ENCODE assay signal across 16 cellular contexts in the genomic region with DNA sequence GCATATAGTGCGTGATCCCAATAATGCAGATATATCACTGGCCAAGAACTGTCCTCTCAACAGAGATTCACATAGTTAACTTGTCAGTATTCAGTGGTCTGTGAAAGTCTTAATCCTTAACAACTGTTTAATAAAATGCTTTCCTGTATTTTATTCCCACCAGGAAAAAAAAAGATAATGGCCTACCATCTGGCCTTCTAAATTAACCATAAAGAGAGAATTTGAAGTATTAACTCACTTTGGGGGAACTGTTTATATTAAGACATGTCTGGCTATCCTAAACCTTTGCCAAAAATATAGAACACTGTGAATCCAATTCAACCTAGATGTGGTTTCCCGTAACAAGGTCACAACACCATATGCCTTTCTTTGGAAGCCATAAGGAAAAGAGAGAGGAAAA. TPM values are rescaled to one million over a fixed set of nuclear protein-coding genes. Genes with fewer than 3 reads are reported as not detected.
DNase-seq lines count a peak whose midpoint lies in the region; ATAC-seq and TF ChIP-seq lines count a peak whose summit lies in the region.
"Had no signal": no experiment of that assay in that cellular context is flagged by ENCODE, and none has a peak within 500 bp of the region (broad histone marks: within the 10 kb centered on the region; RNA-seq: fewer than 3 reads in every experiment).

No MANE protein-coding gene starts in this region.

- ATAC-seq in CD8-positive, alpha-beta T cell: no peak
- ATAC-seq: K562 had no signal

- intact Hi-C loops in A673 (cut with micrococcal nuclease; ENCODE audit: unreplicated experiment): no loop called here
- intact Hi-C loops in activated T-helper 1 cell treated with anti-CD3 and anti-CD28 coated beads, Interleukin-12 subunit alpha, Interleukin-12 subunit beta, Interleukin-2, Interleukin-4 antibody, amounts not matched to agents 30 ng/mL and 10 ng/mL and 1 ng/mL, durations not matched to agents 14 hours and 24 hours and 36 hours (cut with micrococcal nuclease): no loop called here
- intact Hi-C loops in CD8-positive, alpha-beta T cell (cut with DNase I, micrococcal nuclease): no loop called here

- H3K36me3 ChIP-seq in A673 (ENCODE audit: insufficient read depth, low read length, poor library complexity, severe bottlenecking) (no peaks in the 10 kb centered on the region), suprapubic skin (no peaks in the 10 kb centered on the region)
- H3K36me3 ChIP-seq in CD8-positive, alpha-beta T cell (ENCODE audit: insufficient read depth, low read length): no peaks in the 10 kb centered on the region

- H3K9me3 Mint-ChIP-seq in activated T-helper 1 cell treated with anti-CD3 and anti-CD28 coated beads, Interleukin-12 subunit alpha, Interleukin-12 subunit beta, Interleukin-2, Interleukin-4 antibody, amounts not matched to agents 30 ng/mL and 10 ng/mL and 1 ng/mL, durations not matched to agents 14 hours and 24 hours and 36 hours: no peaks in the 10 kb centered on the region
- no peaks in the 10 kb centered on the region for H3K9me3 Mint-ChIP-seq in CD8-positive, alpha-beta T cell

- no peak overlapping the region for H3K4me3 Mint-ChIP-seq in activated T-helper 1 cell treated with anti-CD3 and anti-CD28 coated beads, Interleukin-12 subunit alpha, Interleukin-12 subunit beta, Interleukin-2, Interleukin-4 antibody, amounts not matched to agents 30 ng/mL and 10 ng/mL and 1 ng/mL, durations not matched to agents 14 hours and 24 hours and 36 hours
- H3K4me3 Mint-ChIP-seq in CD8-positive, alpha-beta T cell: no peak overlapping the region
- H3K4me3 Mint-ChIP-seq: CD4-positive, CD25-positive, alpha-beta regulatory T cell had no signal

- CTCF ChIA-PET in A673 (lab: Charles Lee): no interaction called here
- CTCF ChIA-PET in CD8-positive, alpha-beta T cell (lab: Charles Lee): no interaction called here

- H3K27me3 ChIP-seq in A673 (replicated peaks; ENCODE audit: insufficient read depth, low read depth, low read length, poor library complexity) (no peaks in the 10 kb centered on the region), suprapubic skin (no peaks in the 10 kb centered on the region)
- no peaks in the 10 kb centered on the region for H3K27me3 ChIP-seq in CD8-positive, alpha-beta T cell (ENCODE audit: insufficient read depth, low read length)

- H3K27ac ChIP-seq in A673 (ENCODE audit: low read depth, low read length, poor library complexity, severe bottlenecking): peak overlapping the region; percentile 13
- H3K27ac ChIP-seq in suprapubic skin: peak overlapping the region; percentile 63
- H3K27ac ChIP-seq in CD8-positive, alpha-beta T cell (ENCODE audit: low read depth, low read length): no peak overlapping the region
- H3K27ac ChIP-seq: GM23248 had no signal

- 96% methylated on average over 2 of the region's 2 CpGs for WGBS in suprapubic skin

- TF ChIP-seq POLR2A in suprapubic skin (IDR thresholded peaks at IDR 0.05): no peak

- no peaks in the 10 kb centered on the region for H3K9me3 ChIP-seq in A673 (ENCODE audit: low read depth, low read length, poor library complexity, severe bottlenecking)
- H3K9me3 ChIP-seq in suprapubic skin: no peaks in the 10 kb centered on the region
- no peaks in the 10 kb centered on the region for H3K9me3 ChIP-seq in CD8-positive, alpha-beta T cell (ENCODE audit: low read length)

- H3K4me1 ChIP-seq in A673 (ENCODE audit: insufficient read depth, low read length, poor library complexity, severe bottlenecking) (peaks cover 27% of the 10 kb centered on the region), suprapubic skin (peaks cover 27% of the 10 kb centered on the region)
- H3K4me1 ChIP-seq in CD8-positive, alpha-beta T cell (ENCODE audit: insufficient read depth, low read length): no peaks in the 10 kb centered on the region

- no peak overlapping the region for H3K4me3 ChIP-seq in A673 (ENCODE audit: low read depth, low read length, poor library complexity, severe bottlenecking)
- no peak overlapping the region for H3K4me3 ChIP-seq in suprapubic skin
- H3K4me3 ChIP-seq in CD8-positive, alpha-beta T cell (ENCODE audit: low read depth, low read length): no peak overlapping the region
- H3K4me3 ChIP-seq: K562 had no signal

- no peak for TF ChIP-seq CTCF in A673 (conservative IDR thresholded peaks at IDR 0.05; ENCODE audit: low read depth, low read length)
- no peak for TF ChIP-seq CTCF in suprapubic skin (IDR thresholded peaks at IDR 0.05)
- no peak for TF ChIP-seq CTCF in CD8-positive, alpha-beta T cell (IDR thresholded peaks at IDR 0.05)

- BruUV-seq in A673 (replicated peaks; lab: Mats Ljungman, UMichigan): no TSS peak

- DNase-seq in A673 (ENCODE audit: low spot score): peak; percentile 25
- peak; percentile 53 for DNase-seq in NCI-H1694 treated with DMSO at 0.1 percent for 48 hours (lab: John Stamatoyannopoulos, UW)
- peak; percentile 62 for DNase-seq in cerebellar cortex (ENCODE audit: low spot score)
- no peak for DNase-seq in suprapubic skin (ENCODE audit: low spot score in 2 of 2)
- no peak for DNase-seq in activated T-helper 1 cell treated with anti-CD3 and anti-CD28 coated beads, Interleukin-12 subunit alpha, Interleukin-12 subunit beta, Interleukin-2, Interleukin-4 antibody, amounts not matched to agents 30 ng/mL and 10 ng/mL and 1 ng/mL, durations not matched to agents 14 hours and 24 hours and 36 hours (ENCODE audit: low spot score)
- DNase-seq in DMS114 treated with DMSO at 0.1 percent for 48 hours (lab: John Stamatoyannopoulos, UW; ENCODE audit: unreplicated experiment): no peak
- no peak for DNase-seq in CD8-positive, alpha-beta T cell
- DNase-seq: Calu3; CD4-positive, CD25-positive, alpha-beta regulatory T cell; DMS79 treated with DMSO at 0.1 percent for 48 hours; GM23248; HCEC 1CT; NCI-H1417 treated with DMSO at 0.1 percent for 48 hours; NCI-H2029 treated with DMSO at 0.1 percent for 48 hours; SHP77 had no signal

- POLR2A ChIA-PET in A673 (lab: Charles Lee; ENCODE audit: low non-redundant PET): no interaction called here
- POLR2A ChIA-PET in CD8-positive, alpha-beta T cell (lab: Charles Lee): no interaction called here

- no peak for TF ChIP-seq EP300 in suprapubic skin (IDR thresholded peaks at IDR 0.05)

- H3K4me1 Mint-ChIP-seq in activated T-helper 1 cell treated with anti-CD3 and anti-CD28 coated beads, Interleukin-12 subunit alpha, Interleukin-12 subunit beta, Interleukin-2, Interleukin-4 antibody, amounts not matched to agents 30 ng/mL and 10 ng/mL and 1 ng/mL, durations not matched to agents 14 hours and 24 hours and 36 hours (ENCODE audit: low read depth): no peaks in the 10 kb centered on the region
- no peaks in the 10 kb centered on the region for H3K4me1 Mint-ChIP-seq in CD8-positive, alpha-beta T cell (ENCODE audit: low read depth)
- H3K4me1 Mint-ChIP-seq: CD4-positive, CD25-positive, alpha-beta regulatory T cell had no signal

- no peaks in the 10 kb centered on the region for H3K36me3 Mint-ChIP-seq in activated T-helper 1 cell treated with anti-CD3 and anti-CD28 coated beads, Interleukin-12 subunit alpha, Interleukin-12 subunit beta, Interleukin-2, Interleukin-4 antibody, amounts not matched to agents 30 ng/mL and 10 ng/mL and 1 ng/mL, durations not matched to agents 14 hours and 24 hours and 36 hours (ENCODE audit: low read depth)
- H3K36me3 Mint-ChIP-seq in CD8-positive, alpha-beta T cell: no peaks in the 10 kb centered on the region
- H3K36me3 Mint-ChIP-seq: CD4-positive, CD25-positive, alpha-beta regulatory T cell had no signal

- H3K27ac Mint-ChIP-seq in activated T-helper 1 cell treated with anti-CD3 and anti-CD28 coated beads, Interleukin-12 subunit alpha, Interleukin-12 subunit beta, Interleukin-2, Interleukin-4 antibody, amounts not matched to agents 30 ng/mL and 10 ng/mL and 1 ng/mL, durations not matched to agents 14 hours and 24 hours and 36 hours: no peak overlapping the region
- H3K27ac Mint-ChIP-seq in CD8-positive, alpha-beta T cell: no peak overlapping the region
- H3K27ac Mint-ChIP-seq: CD4-positive, CD25-positive, alpha-beta regulatory T cell had no signal

- H3K27me3 Mint-ChIP-seq in activated T-helper 1 cell treated with anti-CD3 and anti-CD28 coated beads, Interleukin-12 subunit alpha, Interleukin-12 subunit beta, Interleukin-2, Interleukin-4 antibody, amounts not matched to agents 30 ng/mL and 10 ng/mL and 1 ng/mL, durations not matched to agents 14 hours and 24 hours and 36 hours (ENCODE audit: insufficient read depth): peaks cover 7% of the 10 kb centered on the region
- peaks cover 11% of the 10 kb centered on the region for H3K27me3 Mint-ChIP-seq in CD8-positive, alpha-beta T cell (ENCODE audit: low read depth)
- H3K27me3 Mint-ChIP-seq: CD4-positive, CD25-positive, alpha-beta regulatory T cell had no signal

RNA-seq across cellular contexts. Expression of gene FREM1, which starts 0.8 kb away (rescaled TPM):
- total RNA-seq in A673 (2021) (4.2 and 5.1 TPM in 2 replicates), suprapubic skin (1 to 10 TPM; 1.1 to 5.8 (median 2.1) TPM)
- total RNA-seq in activated T-helper 1 cell treated with anti-CD3 and anti-CD28 coated beads, Interleukin-12 subunit alpha, Interleukin-12 subunit beta, Interleukin-2, Interleukin-4 antibody, amounts not matched to agents 30 ng/mL and 10 ng/mL and 1 ng/mL, durations not matched to agents 14 hours and 24 hours and 36 hours: not detected in 2 replicates
- not detected for total RNA-seq in CD8-positive, alpha-beta T cell
- total RNA-seq: Calu3 had no signal

Comparison
In these comparisons a context has a peak if more than half of its experiments do, and no peak if none do; other contexts are left out.
1. DNase-seq: peak in A673 (single experiment), NCI-H1694 treated with DMSO at 0.1 percent for 48 hours (single experiment) and cerebellar cortex (single experiment); none in suprapubic skin (0 of 2), activated T-helper 1 cell treated with anti-CD3 and anti-CD28 coated beads, Interleukin-12 subunit alpha, Interleukin-12 subunit beta, Interleukin-2, Interleukin-4 antibody, amounts not matched to agents 30 ng/mL and 10 ng/mL and 1 ng/mL, durations not matched to agents 14 hours and 24 hours and 36 hours (single experiment), DMS114 treated with DMSO at 0.1 percent for 48 hours (single experiment) and CD8-positive, alpha-beta T cell (0 of 7).